In genomic region chr14:21106506-21107359, GRCh38 we compare ENCODE assay signal across 8 cellular contexts.
DNase-seq lines count a peak whose midpoint lies in the region; ATAC-seq and TF ChIP-seq lines count a peak whose summit lies in the region.

No MANE protein-coding gene starts in this region.

- no peak for ATAC-seq in GM18519 (IDR thresholded peaks at IDR 0.05; ENCODE audit: low FRiP score, unreplicated experiment)

- DNase-seq in HL-60 (ENCODE audit: low read depth in 1 of 2, low spot score in 1 of 2) (peak; percentile 63 to 87), NCI-H82 treated with DMSO at 0.1 percent for 48 hours (lab: John Stamatoyannopoulos, UW; ENCODE audit: unreplicated experiment) (peak; percentile 57), midbrain (lab: John Stamatoyannopoulos, UW) (peak; percentile 80)
- peak; percentile 53 for DNase-seq in activated CD8-positive, alpha-beta memory T cell treated with anti-CD3 and anti-CD28 coated beads, Interleukin-2, amount 50 U/mL, for 24 hours (ENCODE audit: extremely low read depth)
- peak; percentile 61 to 64 for DNase-seq in stimulated activated CD8-positive, alpha-beta memory T cell treated with anti-CD3 and anti-CD28 coated beads, Interleukin-15, amount 100 ng/mL, for 48 hours (ENCODE audit: low read depth in 2 of 2)

- TF ChIP-seq CTCF in HL-60 (IDR thresholded peaks at IDR 0.05; ENCODE audit: insufficient read depth, low read length) = peak; percentile 90

- H3K4me1 ChIP-seq in BLaER1 (peaks cover 33% of the 10 kb centered on the region), endocrine pancreas (ENCODE audit: control insufficient read depth, insufficient read depth, low read length) (no peaks in the 10 kb centered on the region)

- no peaks in the 10 kb centered on the region for H3K36me3 ChIP-seq in BLaER1
- no peaks in the 10 kb centered on the region for H3K36me3 ChIP-seq in endocrine pancreas (ENCODE audit: control insufficient read depth, insufficient read depth, low read length)

- H3K27me3 ChIP-seq in BLaER1 (no peaks in the 10 kb centered on the region), HL-60 (ENCODE audit: insufficient read depth, poor library complexity, severe bottlenecking) (no peaks in the 10 kb centered on the region), endocrine pancreas (ENCODE audit: control insufficient read depth, insufficient read depth, low read length) (no peaks in the 10 kb centered on the region)

- no peaks in the 10 kb centered on the region for H4K20me1 ChIP-seq in BLaER1

- H3K4me3 ChIP-seq in BLaER1 = no peak overlapping the region
- H3K4me3 ChIP-seq in HL-60 (replicated peaks; ENCODE audit: insufficient read depth, low read length) = peak overlapping the region; percentile 17; the same call in 1 of the 2 replicates
- peak overlapping the region; percentile 48 for H3K4me3 ChIP-seq in endocrine pancreas (ENCODE audit: control insufficient read depth, insufficient read depth, low read length)

- no peak overlapping the region for H3K4me2 ChIP-seq in BLaER1

- H3K27ac ChIP-seq in BLaER1 (no peak overlapping the region), HL-60 (replicated peaks) (peak overlapping the region; percentile 40)

- H3K9me3 ChIP-seq in BLaER1 (no peaks in the 10 kb centered on the region), endocrine pancreas (ENCODE audit: control insufficient read depth, low read length) (no peaks in the 10 kb centered on the region)

- H3K9ac ChIP-seq in BLaER1 (peak overlapping the region; percentile 20; the same call in 1 of the 2 replicates), endocrine pancreas (ENCODE audit: control insufficient read depth, insufficient read depth, low read length) (peak overlapping the region; percentile 42)
